Comparison of ENCODE assay signal across 19 cellular contexts in the genomic region with DNA sequence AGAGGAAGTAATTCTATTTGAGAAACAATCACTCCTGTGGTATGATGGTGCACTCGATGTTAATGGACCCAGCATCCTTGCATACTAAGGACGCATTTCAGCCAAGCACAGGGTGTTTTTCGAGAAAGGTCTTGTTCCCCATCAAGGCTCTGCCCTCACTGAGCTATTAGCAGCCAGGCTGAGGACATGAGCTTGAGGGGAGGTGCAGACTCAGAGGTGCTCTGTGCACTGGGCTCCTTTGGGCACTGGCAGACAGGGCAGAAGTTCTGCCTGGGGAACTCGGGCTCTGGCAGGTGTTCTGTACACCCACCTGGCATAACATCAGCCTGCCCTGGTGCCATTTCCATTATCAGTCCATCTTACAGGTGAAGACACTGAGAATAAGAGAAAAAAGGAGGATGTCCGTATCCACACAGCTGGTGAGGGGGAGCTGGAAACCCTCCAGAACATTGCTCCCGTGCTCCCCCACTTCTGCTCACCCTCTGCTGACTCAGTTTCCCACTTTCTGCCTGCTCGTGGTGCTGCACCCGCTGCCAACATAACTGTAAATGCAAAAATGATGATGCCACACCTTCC.
A peak's percentile ranks its signal among the peaks of the same experiment; 100 is the strongest.
DNase-seq lines count a peak whose midpoint lies in the region; ATAC-seq and TF ChIP-seq lines count a peak whose summit lies in the region.
"Had no signal": no experiment of that assay in that cellular context is flagged by ENCODE, and none has a peak within 500 bp of the region (broad histone marks: within the 10 kb centered on the region; RNA-seq: fewer than 3 reads in every experiment).

No MANE protein-coding gene starts in this region.

- no peak overlapping the region for H3K4me3 ChIP-seq in BLaER1
- no peak overlapping the region for H3K4me3 ChIP-seq in lower lobe of right lung
- H3K4me3 ChIP-seq: GM12878, MG63 had no signal

- H3K9me3 ChIP-seq in BLaER1: no peaks in the 10 kb centered on the region
- no peaks in the 10 kb centered on the region for H3K9me3 ChIP-seq in lower lobe of right lung
- H3K9me3 ChIP-seq: MG63 had no signal

- no peaks in the 10 kb centered on the region for H3K36me3 Mint-ChIP-seq in activated T-helper 2 cell treated with anti-CD3 and anti-CD28 coated beads, Interferon-gamma antibody, Interleukin-2, Interleukin-4, amounts not matched to agents 10 μg/mL and 5 μg/mL and 100 μg/mL, durations not matched to agents 14 hours and 24 hours and 36 hours (ENCODE audit: low read depth)

- no peaks in the 10 kb centered on the region for H3K27me3 ChIP-seq in BLaER1
- no peaks in the 10 kb centered on the region for H3K27me3 ChIP-seq in lower lobe of right lung (ENCODE audit: low read depth)
- H3K27me3 ChIP-seq: MG63 had no signal

- H3K4me1 ChIP-seq in BLaER1 (peaks cover 79% of the 10 kb centered on the region), lower lobe of right lung (no peaks in the 10 kb centered on the region)

- H3K27me3 Mint-ChIP-seq in activated T-helper 2 cell treated with anti-CD3 and anti-CD28 coated beads, Interferon-gamma antibody, Interleukin-2, Interleukin-4, amounts not matched to agents 10 μg/mL and 5 μg/mL and 100 μg/mL, durations not matched to agents 14 hours and 24 hours and 36 hours (ENCODE audit: low read depth): no peaks in the 10 kb centered on the region
- H3K27me3 Mint-ChIP-seq: CD4-positive, alpha-beta T cell had no signal

- H3K9me3 Mint-ChIP-seq in activated T-helper 2 cell treated with anti-CD3 and anti-CD28 coated beads, Interferon-gamma antibody, Interleukin-2, Interleukin-4, amounts not matched to agents 10 μg/mL and 5 μg/mL and 100 μg/mL, durations not matched to agents 14 hours and 24 hours and 36 hours: no peaks in the 10 kb centered on the region
- H3K9me3 Mint-ChIP-seq: CD4-positive, alpha-beta T cell had no signal

- H4K20me1 ChIP-seq in BLaER1: no peaks in the 10 kb centered on the region

- ATAC-seq in omental fat pad (ENCODE audit: low FRiP score) (no peak), HG02870 (IDR thresholded peaks at IDR 0.05; ENCODE audit: unreplicated experiment) (no peak), lower lobe of right lung (no peak)
- ATAC-seq: GM12878 had no signal

- H3K4me3 Mint-ChIP-seq in activated T-helper 2 cell treated with anti-CD3 and anti-CD28 coated beads, Interferon-gamma antibody, Interleukin-2, Interleukin-4, amounts not matched to agents 10 μg/mL and 5 μg/mL and 100 μg/mL, durations not matched to agents 14 hours and 24 hours and 36 hours (ENCODE audit: low read depth): no peak overlapping the region
- H3K4me3 Mint-ChIP-seq: CD4-positive, alpha-beta T cell had no signal

- peaks cover under 1% of the 10 kb centered on the region for H3K4me1 Mint-ChIP-seq in activated T-helper 2 cell treated with anti-CD3 and anti-CD28 coated beads, Interferon-gamma antibody, Interleukin-2, Interleukin-4, amounts not matched to agents 10 μg/mL and 5 μg/mL and 100 μg/mL, durations not matched to agents 14 hours and 24 hours and 36 hours (ENCODE audit: low read depth)

- peak; percentile 13 for DNase-seq in activated CD4-positive, CD25-positive, alpha-beta regulatory T cell treated with anti-CD3 and anti-CD28 coated beads, Interleukin-2, amount 50 U/mL, for 72 hours
- DNase-seq in activated CD4-positive, CD25-positive, alpha-beta regulatory T cell (lab: John Stamatoyannopoulos, UW): no peak
- DNase-seq in activated T-helper 2 cell treated with anti-CD3 and anti-CD28 coated beads, Interferon-gamma antibody, Interleukin-2, Interleukin-4, amounts not matched to agents 10 μg/mL and 5 μg/mL and 100 μg/mL, durations not matched to agents 14 hours and 24 hours and 36 hours (ENCODE audit: low spot score): peak; percentile 4
- DNase-seq in mesenteric fat pad (ENCODE audit: low spot score) (peak; percentile 20), omental fat pad (ENCODE audit: low spot score) (no peak), lower lobe of right lung (no peak)
- DNase-seq: CD4-positive, alpha-beta T cell; COR-L47; HCEC 1CT; IMR-90; KG1; MG63; NCI-H2029; NCI-H446 treated with DMSO at 0.1 percent for 48 hours; NCI-H526; RPMI8226 had no signal

- no peak overlapping the region for H3K27ac Mint-ChIP-seq in activated T-helper 2 cell treated with anti-CD3 and anti-CD28 coated beads, Interferon-gamma antibody, Interleukin-2, Interleukin-4, amounts not matched to agents 10 μg/mL and 5 μg/mL and 100 μg/mL, durations not matched to agents 14 hours and 24 hours and 36 hours
- H3K27ac Mint-ChIP-seq: CD4-positive, alpha-beta T cell had no signal

- no peaks in the 10 kb centered on the region for H3K36me3 ChIP-seq in BLaER1
- H3K36me3 ChIP-seq in lower lobe of right lung: no peaks in the 10 kb centered on the region
- H3K36me3 ChIP-seq: MG63 had no signal

- intact Hi-C loops in activated T-helper 2 cell treated with anti-CD3 and anti-CD28 coated beads, Interferon-gamma antibody, Interleukin-2, Interleukin-4, amounts not matched to agents 10 μg/mL and 5 μg/mL and 100 μg/mL, durations not matched to agents 14 hours and 24 hours and 36 hours (cut with micrococcal nuclease): no loop called here
- intact Hi-C loops in lower lobe of right lung (cut with DNase I): no loop called here

- H3K4me2 ChIP-seq in BLaER1: peak overlapping the region; percentile 71

- TF ChIP-seq CTCF in omental fat pad (IDR thresholded peaks at IDR 0.05): no peak
- TF ChIP-seq CTCF in lower lobe of right lung (IDR thresholded peaks at IDR 0.05): no peak

- H3K27ac ChIP-seq in BLaER1 (no peak overlapping the region), lower lobe of right lung (no peak overlapping the region)

- no peak overlapping the region for H3K9ac ChIP-seq in BLaER1

Comparison
In these comparisons a context has a peak if more than half of its experiments do, and no peak if none do; other contexts are left out.
1. DNase-seq: peak in activated CD4-positive, CD25-positive, alpha-beta regulatory T cell treated with anti-CD3 and anti-CD28 coated beads, Interleukin-2, amount 50 U/mL, for 72 hours (single experiment), activated T-helper 2 cell treated with anti-CD3 and anti-CD28 coated beads, Interferon-gamma antibody, Interleukin-2, Interleukin-4, amounts not matched to agents 10 μg/mL and 5 μg/mL and 100 μg/mL, durations not matched to agents 14 hours and 24 hours and 36 hours (single experiment) and mesenteric fat pad (single experiment); none in activated CD4-positive, CD25-positive, alpha-beta regulatory T cell (0 of 4), omental fat pad (single experiment) and lower lobe of right lung (single experiment).